In the genomic region with DNA sequence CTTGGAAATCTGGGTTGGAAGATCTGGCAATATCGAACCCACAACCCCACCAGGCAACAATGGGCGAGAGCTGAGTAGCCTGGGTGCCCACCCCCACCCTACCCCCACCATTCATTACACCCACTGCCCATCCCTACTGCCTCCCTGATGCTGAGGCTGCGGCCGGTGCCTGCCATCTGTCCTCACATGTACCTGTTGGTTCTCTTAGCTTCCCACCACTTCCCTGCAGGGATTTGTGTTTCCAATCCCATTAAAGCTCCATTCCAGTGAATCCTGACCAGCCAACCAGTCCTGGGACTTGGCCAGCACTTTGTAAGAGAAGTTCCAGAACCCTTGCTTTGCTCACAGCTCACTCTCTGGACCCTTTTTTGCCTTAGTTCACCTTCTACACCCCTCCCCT, we compare ENCODE assay signal across 29 cellular contexts.
"Had no signal": no experiment of that assay in that cellular context is flagged by ENCODE, and none has a peak within 500 bp of the region (broad histone marks: within the 10 kb centered on the region; RNA-seq: fewer than 3 reads in every experiment).

No MANE protein-coding gene starts in this region.

- ATAC-seq: activated CD4-positive, alpha-beta T cell treated with anti-CD3 and anti-CD28 coated beads for 36 hours; activated CD4-positive, CD25-positive, alpha-beta regulatory T cell treated with anti-CD3 and anti-CD28 coated beads, Interleukin-2, amount 50 U/mL, for 24 hours; activated T-cell treated with anti-CD3 and anti-CD28 coated beads, Interleukin-2, amount 50 U/mL, for 4 hours; WTC11 had no signal

- H3K4me1 Mint-ChIP-seq: activated CD4-positive, alpha-beta T cell treated with anti-CD3 and anti-CD28 coated beads for 36 hours; activated naive CD8-positive, alpha-beta T cell treated with anti-CD3 and anti-CD28 coated beads for 36 hours; IgD-negative memory B cell had no signal

- H3K4me3 Mint-ChIP-seq: activated CD4-positive, alpha-beta memory T cell treated with anti-CD3 and anti-CD28 coated beads for 36 hours; activated CD4-positive, alpha-beta T cell treated with anti-CD3 and anti-CD28 coated beads for 36 hours; activated naive CD8-positive, alpha-beta T cell treated with anti-CD3 and anti-CD28 coated beads for 36 hours; activated T-cell treated with anti-CD3 and anti-CD28 coated beads, Interleukin-2, amount 50 U/mL, for 4 hours; activated T-helper 1 cell treated with anti-CD3 and anti-CD28 coated beads, Interleukin-12 subunit alpha, Interleukin-12 subunit beta, Interleukin-2, Interleukin-4 antibody, amounts not matched to agents 30 ng/mL and 10 ng/mL and 1 ng/mL, durations not matched to agents 14 hours and 24 hours and 36 hours; IgD-negative memory B cell; T-helper 1 cell treated with Interleukin-12 subunit alpha and Interleukin-12 subunit beta and Interleukin-4 antibody, amounts not matched to agents 30 μg/mL and 1 μg/mL, for 36 hours; T-helper 2 cell treated with Interferon-gamma antibody and Interleukin-4, amounts not matched to agents 5 μg/mL and 100 μg/mL, for 36 hours; WTC11 had no signal

- H3K36me3 ChIP-seq: brain microvascular endothelial cell had no signal

- H3K27ac ChIP-seq: brain microvascular endothelial cell had no signal

- H3K27ac Mint-ChIP-seq: activated CD4-positive, alpha-beta memory T cell treated with anti-CD3 and anti-CD28 coated beads for 36 hours; activated CD4-positive, alpha-beta T cell treated with anti-CD3 and anti-CD28 coated beads for 36 hours; activated naive CD8-positive, alpha-beta T cell treated with anti-CD3 and anti-CD28 coated beads for 36 hours; activated T-helper 1 cell treated with anti-CD3 and anti-CD28 coated beads, Interleukin-12 subunit alpha, Interleukin-12 subunit beta, Interleukin-2, Interleukin-4 antibody, amounts not matched to agents 30 ng/mL and 10 ng/mL and 1 ng/mL, durations not matched to agents 14 hours and 24 hours and 36 hours; IgD-negative memory B cell; T-helper 1 cell treated with Interleukin-12 subunit alpha and Interleukin-12 subunit beta and Interleukin-4 antibody, amounts not matched to agents 30 μg/mL and 1 μg/mL, for 36 hours; T-helper 2 cell treated with Interferon-gamma antibody and Interleukin-4, amounts not matched to agents 5 μg/mL and 100 μg/mL, for 36 hours; WTC11 had no signal

- H3K27me3 ChIP-seq: brain microvascular endothelial cell had no signal

- H3K36me3 Mint-ChIP-seq: activated CD4-positive, alpha-beta memory T cell treated with anti-CD3 and anti-CD28 coated beads for 36 hours had no signal

- DNase-seq: activated CD4-positive, alpha-beta memory T cell treated with anti-CD3 and anti-CD28 coated beads for 36 hours; activated CD4-positive, alpha-beta T cell treated with anti-CD3 and anti-CD28 coated beads for 36 hours; activated CD4-positive, alpha-beta T cell treated with anti-CD3 and anti-CD28 coated beads, Interleukin-2, amount 50 U/mL, for 1 hour; activated CD8-positive, alpha-beta memory T cell treated with anti-CD3 and anti-CD28 coated beads, Interleukin-2, amount 50 U/mL, for 4 hours; activated naive CD4-positive, alpha-beta T cell treated with anti-CD3 and anti-CD28 coated beads, Interleukin-2, amount 50 U/mL, for 16 hours; activated naive CD8-positive, alpha-beta T cell treated with anti-CD3 and anti-CD28 coated beads for 36 hours; activated T-cell treated with anti-CD3 and anti-CD28 coated beads for 4 hours; activated T-cell treated with anti-CD3 and anti-CD28 coated beads, Interleukin-2, amount 50 U/mL, for 4 hours; amniotic stem cell; aorta; brain microvascular endothelial cell; central memory CD4-positive, alpha-beta T cell; Karpas-422; KBM-7; NCI-H1105; NCI-H187 treated with DMSO at 0.1 percent for 48 hours; NCI-H2081; NCI-H2171 treated with DMSO at 0.1 percent for 48 hours; NCI-H2227 treated with DMSO at 0.1 percent for 48 hours; NCI-H446 treated with DMSO at 0.1 percent for 48 hours; NCI-H526; NK-92 treated with Interleukin-12 subunit alpha and Interleukin-12 subunit beta, amount 100 ng/mL, for 24 hours; Right ventricle myocardium superior had no signal

- H3K27me3 Mint-ChIP-seq: IgD-negative memory B cell had no signal
